Comparison of ENCODE assay signal across 8 cellular contexts in genomic region chr1:155649689-155650088, GRCh38.
"Had no signal": no experiment of that assay in that cellular context is flagged by ENCODE, and none has a peak within 500 bp of the region (broad histone marks: within the 10 kb centered on the region; RNA-seq: fewer than 3 reads in every experiment).

No MANE protein-coding gene starts in this region.

- DNase-seq: activated CD4-positive, alpha-beta T cell treated with anti-CD3 and anti-CD28 coated beads, Interleukin-2, amount 50 U/mL, for 4 hours; activated CD4-positive, CD25-positive, alpha-beta regulatory T cell treated with anti-CD3 and anti-CD28 coated beads, Interleukin-2, amount 50 U/mL, for 72 hours; activated T-cell treated with anti-CD3 and anti-CD28 coated beads, Interleukin-2, amount 50 U/mL, for 1 hour; hippocampal formation; stimulated activated CD4-positive, alpha-beta T cell treated with anti-CD3 and anti-CD28 coated beads, Interleukin-15, amount 100 ng/mL, for 24 hours; stimulated activated CD4-positive, alpha-beta T cell treated with anti-CD3 and anti-CD28 coated beads, Interleukin-4, amount 100 ng/mL, for 4 hours; stomach had no signal

- H3K27me3 Mint-ChIP-seq: activated naive CD8-positive, alpha-beta T cell had no signal

- H3K27ac Mint-ChIP-seq: activated naive CD8-positive, alpha-beta T cell had no signal

- H3K4me3 Mint-ChIP-seq: activated naive CD8-positive, alpha-beta T cell had no signal
